Comparison of ENCODE assay signal across 15 cellular contexts in genomic region chr10:79229830-79230562, GRCh38.
DNase-seq lines count a peak whose midpoint lies in the region; ATAC-seq and TF ChIP-seq lines count a peak whose summit lies in the region.
"Had no signal": no experiment of that assay in that cellular context is flagged by ENCODE, and none has a peak within 500 bp of the region (broad histone marks: within the 10 kb centered on the region; RNA-seq: fewer than 3 reads in every experiment).

No MANE protein-coding gene starts in this region.

- no peak overlapping the region for H3K4me2 ChIP-seq in smooth muscle cell

- H3K27me3 ChIP-seq in iPS DF 6.9 (ENCODE audit: control insufficient read depth, insufficient read depth, low read length) (no peaks in the 10 kb centered on the region), smooth muscle cell (ENCODE audit: low read depth) (no peaks in the 10 kb centered on the region), tibial nerve (no peaks in the 10 kb centered on the region)
- H3K27me3 ChIP-seq: brain microvascular endothelial cell, SJCRH30 had no signal

- H3K4me1 ChIP-seq in iPS DF 6.9 (ENCODE audit: control insufficient read depth, insufficient read depth, low read length) (peaks cover 5% of the 10 kb centered on the region), smooth muscle cell (ENCODE audit: low read depth) (peaks cover 22% of the 10 kb centered on the region), tibial nerve (peaks cover 0 to 44% (median 13%) of the 10 kb centered on the region in 4 donors)
- H3K4me1 ChIP-seq: SJCRH30 had no signal

- no peak for TF ChIP-seq EP300 in tibial nerve (IDR thresholded peaks at IDR 0.05)

- H3K27ac ChIP-seq in SK-N-MC (peak overlapping the region; percentile 57; the same call in 1 of the 2 replicates), iPS DF 6.9 (ENCODE audit: low read length) (no peak overlapping the region), smooth muscle cell (ENCODE audit: low read depth) (peak overlapping the region; percentile 17), tibial nerve (peak overlapping the region in 1 of 4 donors; percentile 43)
- H3K27ac ChIP-seq: 22Rv1, brain microvascular endothelial cell, parathyroid adenoma, SJCRH30 had no signal

- TF ChIP-seq POLR2A in tibial nerve (IDR thresholded peaks at IDR 0.05): no peak

- WGBS in iPS DF 6.9 (ENCODE audit: insufficient coverage, insufficient read length): 100% methylated on average over 1 of the region's 19 CpGs
- whole genome bisulfite sequencing in smooth muscle cell (ENCODE audit: low lambda C conversion rate): 74% methylated on average over 17 of the region's 19 CpGs
- 42 to 46% methylated on average over 18 to 19 of the region's 19 CpGs for WGBS in tibial nerve, 2 donors

- H2AFZ ChIP-seq in smooth muscle cell (ENCODE audit: low read depth): no peak overlapping the region
- H2AFZ ChIP-seq: parathyroid adenoma had no signal

- H3K4me3 ChIP-seq in SK-N-MC: peak overlapping the region; percentile 61
- no peak overlapping the region for H3K4me3 ChIP-seq in iPS DF 6.9 (ENCODE audit: low read length)
- no peak overlapping the region for H3K4me3 ChIP-seq in smooth muscle cell
- H3K4me3 ChIP-seq in tibial nerve: no peak overlapping the region
- H3K4me3 ChIP-seq: SJCRH30 had no signal

- DNase-seq in DMS 273 (lab: John Stamatoyannopoulos, UW; ENCODE audit: unreplicated experiment): peak; percentile 49
- DNase-seq in DMS 273 treated with DMSO at 0.1 percent for 48 hours (lab: John Stamatoyannopoulos, UW): no peak
- no peak for DNase-seq in SK-N-MC (ENCODE audit: low read depth, low spot score)
- DNase-seq in iPS DF 6.9 (ENCODE audit: low read depth, low spot score): peak; percentile 43
- no peak for DNase-seq in smooth muscle cell (lab: John Stamatoyannopoulos, UW; ENCODE audit: unreplicated experiment)
- no peak for DNase-seq in tibial nerve (ENCODE audit: low spot score in 2 of 2)
- no peak for DNase-seq in T1000 (lab: John Stamatoyannopoulos, UW)
- DNase-seq: brain microvascular endothelial cell; DMS53; NCI-H345; stimulated activated CD4-positive, alpha-beta T cell treated with anti-CD3 and anti-CD28 coated beads, Interleukin-2, amount 100 ng/mL, for 48 hours had no signal

- no peaks in the 10 kb centered on the region for H3K79me2 ChIP-seq in smooth muscle cell (ENCODE audit: low read depth)

- no peaks in the 10 kb centered on the region for H3K9me3 ChIP-seq in SK-N-MC (ENCODE audit: low read depth, low read length)
- no peaks in the 10 kb centered on the region for H3K9me3 ChIP-seq in iPS DF 6.9 (ENCODE audit: control insufficient read depth, insufficient read depth, low read length)
- no peaks in the 10 kb centered on the region for H3K9me3 ChIP-seq in smooth muscle cell (replicated peaks; ENCODE audit: low read depth)
- no peaks in the 10 kb centered on the region for H3K9me3 ChIP-seq in tibial nerve
- H3K9me3 ChIP-seq: SJCRH30 had no signal

- H3K9ac ChIP-seq in SK-N-MC (ENCODE audit: insufficient read length): no peak overlapping the region
- no peak overlapping the region for H3K9ac ChIP-seq in smooth muscle cell (ENCODE audit: low read depth)
- H3K9ac ChIP-seq: parathyroid adenoma had no signal

- H3F3A ChIP-seq in smooth muscle cell (ENCODE audit: low read depth): peaks cover 16% of the 10 kb centered on the region

- no peak for ATAC-seq in HG03565 (IDR thresholded peaks at IDR 0.05; ENCODE audit: unreplicated experiment)

- peaks cover 88% of the 10 kb centered on the region for H4K20me1 ChIP-seq in smooth muscle cell (ENCODE audit: low read depth)

- TF ChIP-seq CTCF in smooth muscle cell (IDR thresholded peaks at IDR 0.05; ENCODE audit: borderline replicate concordance, insufficient read depth, poor library complexity, severe bottlenecking) (no peak), tibial nerve (IDR thresholded peaks at IDR 0.05) (no peak)

- no peaks in the 10 kb centered on the region for H3K36me3 ChIP-seq in SK-N-MC (ENCODE audit: insufficient read depth, low read length)
- H3K36me3 ChIP-seq in iPS DF 6.9 (ENCODE audit: control insufficient read depth, insufficient read depth, low read length): no peaks in the 10 kb centered on the region
- no peaks in the 10 kb centered on the region for H3K36me3 ChIP-seq in smooth muscle cell (ENCODE audit: low read depth)
- H3K36me3 ChIP-seq in tibial nerve: peaks cover 0 to 28% (median 5%) of the 10 kb centered on the region in 3 donors

Comparison
In these comparisons a context has a peak if more than half of its experiments do, and no peak if none do; other contexts are left out.
1. DNase-seq: peak in DMS 273 (single experiment) and iPS DF 6.9 (single experiment); none in DMS 273 treated with DMSO at 0.1 percent for 48 hours (single experiment), SK-N-MC (single experiment), smooth muscle cell (single experiment), tibial nerve (0 of 2) and T1000 (single experiment).